In genomic region chr13:44404261-44405139, GRCh38 we compare ENCODE assay signal across 1 cellular context.
TF ChIP-seq lines count a peak whose summit lies in the region.

No MANE protein-coding gene starts in this region.

TF ChIP-seq in HepG2, 621 proteins besides CTCF, POLR2A, EP300 and RAD21 (continued from another document and continues in another):
- TF ChIP-seq ZFP91 (CRISPR knock-in tag; IDR thresholded peaks at IDR 0.05; ENCODE audit: borderline replicate concordance) (peak; percentile 78; the same call in 1 of the 2 replicates), MYNN (CRISPR knock-in tag; IDR thresholded peaks at IDR 0.05; ENCODE audit: low read depth) (no peak), PRDM10 (CRISPR knock-in tag; IDR thresholded peaks at IDR 0.05; ENCODE audit: low read depth) (peak; percentile 32; the same call in 1 of the 2 replicates), ZNF317 (CRISPR knock-in tag; IDR thresholded peaks at IDR 0.05) (peak; percentile 71; the same call in 1 of the 2 replicates), ZNF552 (CRISPR knock-in tag; IDR thresholded peaks at IDR 0.05; ENCODE audit: borderline replicate concordance) (0 out of 2 replicates have a peak, but pooled peaks have one; percentile 44), ZSCAN12 (CRISPR knock-in tag; IDR thresholded peaks at IDR 0.05) (no peak), SOX5 (CRISPR knock-in tag; IDR thresholded peaks at IDR 0.05; ENCODE audit: borderline replicate concordance) (peak; percentile 64; the same call in 1 of the 2 replicates), AHDC1 (CRISPR knock-in tag; IDR thresholded peaks at IDR 0.05; ENCODE audit: borderline replicate concordance) (peak; percentile 62; the same call in 1 of the 2 replicates), POLR2G (IDR thresholded peaks at IDR 0.05; ENCODE audit: low read depth, low read length) (peak; percentile 96), KLF11 (CRISPR knock-in tag; IDR thresholded peaks at IDR 0.05) (no peak), ZNF501 (CRISPR knock-in tag; IDR thresholded peaks at IDR 0.05) (peak; percentile 73; the same call in 1 of the 2 replicates), ETV5 (CRISPR knock-in tag; IDR thresholded peaks at IDR 0.05; ENCODE audit: borderline replicate concordance) (peak; percentile 75), ZNF280D (CRISPR knock-in tag; IDR thresholded peaks at IDR 0.05) (no peak), ZNF367 (CRISPR knock-in tag; IDR thresholded peaks at IDR 0.05; ENCODE audit: borderline replicate concordance) (no peak), ZNF17 (CRISPR knock-in tag; IDR thresholded peaks at IDR 0.05) (no peak), KMT2A (CRISPR knock-in tag; IDR thresholded peaks at IDR 0.05) (peak; percentile 72)
- TF ChIP-seq, protein P1, sequence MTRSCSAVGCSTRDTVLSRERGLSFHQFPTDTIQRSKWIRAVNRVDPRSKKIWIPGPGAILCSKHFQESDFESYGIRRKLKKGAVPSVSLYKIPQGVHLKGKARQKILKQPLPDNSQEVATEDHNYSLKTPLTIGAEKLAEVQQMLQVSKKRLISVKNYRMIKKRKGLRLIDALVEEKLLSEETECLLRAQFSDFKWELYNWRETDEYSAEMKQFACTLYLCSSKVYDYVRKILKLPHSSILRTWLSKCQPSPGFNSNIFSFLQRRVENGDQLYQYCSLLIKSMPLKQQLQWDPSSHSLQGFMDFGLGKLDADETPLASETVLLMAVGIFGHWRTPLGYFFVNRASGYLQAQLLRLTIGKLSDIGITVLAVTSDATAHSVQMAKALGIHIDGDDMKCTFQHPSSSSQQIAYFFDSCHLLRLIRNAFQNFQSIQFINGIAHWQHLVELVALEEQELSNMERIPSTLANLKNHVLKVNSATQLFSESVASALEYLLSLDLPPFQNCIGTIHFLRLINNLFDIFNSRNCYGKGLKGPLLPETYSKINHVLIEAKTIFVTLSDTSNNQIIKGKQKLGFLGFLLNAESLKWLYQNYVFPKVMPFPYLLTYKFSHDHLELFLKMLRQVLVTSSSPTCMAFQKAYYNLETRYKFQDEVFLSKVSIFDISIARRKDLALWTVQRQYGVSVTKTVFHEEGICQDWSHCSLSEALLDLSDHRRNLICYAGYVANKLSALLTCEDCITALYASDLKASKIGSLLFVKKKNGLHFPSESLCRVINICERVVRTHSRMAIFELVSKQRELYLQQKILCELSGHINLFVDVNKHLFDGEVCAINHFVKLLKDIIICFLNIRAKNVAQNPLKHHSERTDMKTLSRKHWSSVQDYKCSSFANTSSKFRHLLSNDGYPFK (CRISPR knock-in tag; IDR thresholded peaks at IDR 0.05; ENCODE audit: borderline replicate concordance): peak; percentile 64; the same call in 1 of the 2 replicates
- TF ChIP-seq, protein P2, sequence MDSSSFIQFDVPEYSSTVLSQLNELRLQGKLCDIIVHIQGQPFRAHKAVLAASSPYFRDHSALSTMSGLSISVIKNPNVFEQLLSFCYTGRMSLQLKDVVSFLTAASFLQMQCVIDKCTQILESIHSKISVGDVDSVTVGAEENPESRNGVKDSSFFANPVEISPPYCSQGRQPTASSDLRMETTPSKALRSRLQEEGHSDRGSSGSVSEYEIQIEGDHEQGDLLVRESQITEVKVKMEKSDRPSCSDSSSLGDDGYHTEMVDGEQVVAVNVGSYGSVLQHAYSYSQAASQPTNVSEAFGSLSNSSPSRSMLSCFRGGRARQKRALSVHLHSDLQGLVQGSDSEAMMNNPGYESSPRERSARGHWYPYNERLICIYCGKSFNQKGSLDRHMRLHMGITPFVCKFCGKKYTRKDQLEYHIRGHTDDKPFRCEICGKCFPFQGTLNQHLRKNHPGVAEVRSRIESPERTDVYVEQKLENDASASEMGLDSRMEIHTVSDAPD (CRISPR knock-in tag; IDR thresholded peaks at IDR 0.05): peak; percentile 46; the same call in 1 of the 2 replicates
- TF ChIP-seq, protein P3, sequence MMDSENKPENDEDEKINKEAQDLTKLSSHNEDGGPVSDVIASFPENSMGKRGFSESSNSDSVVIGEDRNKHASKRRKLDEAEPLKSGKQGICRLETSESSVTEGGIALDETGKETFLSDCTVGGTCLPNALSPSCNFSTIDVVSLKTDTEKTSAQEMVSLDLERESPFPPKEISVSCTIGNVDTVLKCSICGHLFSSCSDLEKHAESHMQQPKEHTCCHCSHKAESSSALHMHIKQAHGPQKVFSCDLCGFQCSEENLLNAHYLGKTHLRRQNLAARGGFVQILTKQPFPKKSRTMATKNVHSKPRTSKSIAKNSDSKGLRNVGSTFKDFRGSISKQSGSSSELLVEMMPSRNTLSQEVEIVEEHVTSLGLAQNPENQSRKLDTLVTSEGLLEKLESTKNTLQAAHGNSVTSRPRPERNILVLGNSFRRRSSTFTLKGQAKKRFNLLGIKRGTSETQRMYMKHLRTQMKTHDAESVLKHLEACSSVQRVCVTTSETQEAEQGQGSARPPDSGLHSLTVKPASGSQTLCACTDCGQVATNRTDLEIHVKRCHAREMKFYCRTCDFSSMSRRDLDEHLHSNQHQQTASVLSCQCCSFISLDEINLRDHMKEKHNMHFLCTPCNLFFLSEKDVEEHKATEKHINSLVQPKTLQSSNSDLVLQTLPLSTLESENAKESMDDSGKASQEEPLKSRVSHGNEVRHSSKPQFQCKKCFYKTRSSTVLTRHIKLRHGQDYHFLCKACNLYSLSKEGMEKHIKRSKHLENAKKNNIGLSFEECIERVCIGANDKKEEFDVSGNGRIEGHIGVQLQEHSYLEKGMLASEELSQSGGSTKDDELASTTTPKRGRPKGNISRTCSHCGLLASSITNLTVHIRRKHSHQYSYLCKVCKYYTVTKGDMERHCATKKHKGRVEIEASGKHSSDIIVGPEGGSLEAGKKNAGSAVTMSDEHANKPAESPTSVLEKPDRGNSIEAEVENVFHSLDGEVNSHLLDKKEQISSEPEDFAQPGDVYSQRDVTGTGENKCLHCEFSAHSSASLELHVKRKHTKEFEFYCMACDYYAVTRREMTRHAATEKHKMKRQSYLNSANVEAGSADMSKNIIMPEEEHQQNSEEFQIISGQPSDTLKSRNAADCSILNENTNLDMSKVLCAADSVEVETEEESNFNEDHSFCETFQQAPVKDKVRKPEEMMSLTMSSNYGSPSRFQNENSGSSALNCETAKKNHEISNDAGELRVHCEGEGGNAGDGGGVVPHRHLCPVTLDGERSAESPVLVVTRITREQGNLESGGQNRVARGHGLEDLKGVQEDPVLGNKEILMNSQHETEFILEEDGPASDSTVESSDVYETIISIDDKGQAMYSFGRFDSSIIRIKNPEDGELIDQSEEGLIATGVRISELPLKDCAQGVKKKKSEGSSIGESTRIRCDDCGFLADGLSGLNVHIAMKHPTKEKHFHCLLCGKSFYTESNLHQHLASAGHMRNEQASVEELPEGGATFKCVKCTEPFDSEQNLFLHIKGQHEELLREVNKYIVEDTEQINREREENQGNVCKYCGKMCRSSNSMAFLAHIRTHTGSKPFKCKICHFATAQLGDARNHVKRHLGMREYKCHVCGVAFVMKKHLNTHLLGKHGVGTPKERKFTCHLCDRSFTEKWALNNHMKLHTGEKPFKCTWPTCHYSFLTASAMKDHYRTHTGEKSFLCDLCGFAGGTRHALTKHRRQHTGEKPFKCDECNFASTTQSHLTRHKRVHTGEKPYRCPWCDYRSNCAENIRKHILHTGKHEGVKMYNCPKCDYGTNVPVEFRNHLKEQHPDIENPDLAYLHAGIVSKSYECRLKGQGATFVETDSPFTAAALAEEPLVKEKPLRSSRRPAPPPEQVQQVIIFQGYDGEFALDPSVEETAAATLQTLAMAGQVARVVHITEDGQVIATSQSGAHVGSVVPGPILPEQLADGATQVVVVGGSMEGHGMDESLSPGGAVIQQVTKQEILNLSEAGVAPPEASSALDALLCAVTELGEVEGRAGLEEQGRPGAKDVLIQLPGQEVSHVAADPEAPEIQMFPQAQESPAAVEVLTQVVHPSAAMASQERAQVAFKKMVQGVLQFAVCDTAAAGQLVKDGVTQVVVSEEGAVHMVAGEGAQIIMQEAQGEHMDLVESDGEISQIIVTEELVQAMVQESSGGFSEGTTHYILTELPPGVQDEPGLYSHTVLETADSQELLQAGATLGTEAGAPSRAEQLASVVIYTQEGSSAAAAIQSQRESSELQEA (CRISPR knock-in tag; IDR thresholded peaks at IDR 0.05; ENCODE audit: not compliant biosample characterization): no peak
